18 cellular contexts compared by ENCODE assay signal in genomic region chr13:41467546-41467945, GRCh38. TPM values are rescaled to one million over a fixed set of nuclear protein-coding genes. Genes with fewer than 3 reads are reported as not detected.
DNase-seq lines count a peak whose midpoint lies in the region; ATAC-seq and TF ChIP-seq lines count a peak whose summit lies in the region.
"Had no signal": no experiment of that assay in that cellular context is flagged by ENCODE, and none has a peak within 500 bp of the region (broad histone marks: within the 10 kb centered on the region; RNA-seq: fewer than 3 reads in every experiment).

No MANE protein-coding gene starts in this region.

- H3K9me3 ChIP-seq in endodermal cell (ENCODE audit: control insufficient read depth, low read length) = no peaks in the 10 kb centered on the region
- no peaks in the 10 kb centered on the region for H3K9me3 ChIP-seq in thoracic aorta
- H3K9me3 ChIP-seq: SK-N-SH had no signal

- peak; percentile 57 for TF ChIP-seq CTCF in endodermal cell (conservative IDR thresholded peaks at IDR 0.05)
- no peak for TF ChIP-seq CTCF in thoracic aorta (IDR thresholded peaks at IDR 0.05)

- H3K4me3 ChIP-seq in endodermal cell (ENCODE audit: low read length) (no peak overlapping the region), thoracic aorta (peak overlapping the region; percentile 26)
- H3K4me3 ChIP-seq: coronary artery had no signal

- no peak overlapping the region for H3K9ac ChIP-seq in endodermal cell (ENCODE audit: extremely low read depth, low read length, poor library complexity, severe bottlenecking)
- H3K9ac ChIP-seq: SK-N-SH had no signal

- 27 to 67% methylated on average over 1 to 2 of the region's 2 CpGs for WGBS in endodermal cell (ENCODE audit: insufficient coverage in 1 of 2, insufficient read length in 1 of 2), 2 experiments

- no peak overlapping the region for H3K4me3 Mint-ChIP-seq in activated T-cell treated with anti-CD3 and anti-CD28 coated beads, Interleukin-2, amount 50 U/mL, for 24 hours
- no peak overlapping the region for H3K4me3 Mint-ChIP-seq in endodermal cell
- H3K4me3 Mint-ChIP-seq: memory B cell had no signal

- peaks cover 85% of the 10 kb centered on the region for H3K4me1 Mint-ChIP-seq in activated T-cell treated with anti-CD3 and anti-CD28 coated beads, Interleukin-2, amount 50 U/mL, for 24 hours (ENCODE audit: low read depth)
- no peaks in the 10 kb centered on the region for H3K4me1 Mint-ChIP-seq in endodermal cell

- no peak for ATAC-seq in thoracic aorta (ENCODE audit: insufficient number of reproducible peaks, low FRiP score, low read depth)
- no peak for ATAC-seq in HG03460 (IDR thresholded peaks at IDR 0.05; ENCODE audit: unreplicated experiment)
- ATAC-seq: esophagus mucosa, HCT116 had no signal

- peak overlapping the region; percentile 53 for H3K27ac Mint-ChIP-seq in activated T-cell treated with anti-CD3 and anti-CD28 coated beads, Interleukin-2, amount 50 U/mL, for 24 hours
- no peak overlapping the region for H3K27ac Mint-ChIP-seq in endodermal cell

- H3K36me3 Mint-ChIP-seq in activated T-cell treated with anti-CD3 and anti-CD28 coated beads, Interleukin-2, amount 50 U/mL, for 24 hours (ENCODE audit: low read depth) = peaks cover 91% of the 10 kb centered on the region
- H3K36me3 Mint-ChIP-seq in endodermal cell (ENCODE audit: low read depth) = peaks cover 11% of the 10 kb centered on the region
- H3K36me3 Mint-ChIP-seq: memory B cell had no signal

- peaks cover 5% of the 10 kb centered on the region for H3K27me3 ChIP-seq in endodermal cell (ENCODE audit: control insufficient read depth, insufficient read depth, low read length, poor library complexity, severe bottlenecking)
- H3K27me3 ChIP-seq in thoracic aorta (replicated peaks; ENCODE audit: insufficient read depth) = no peaks in the 10 kb centered on the region

- H3K4me1 ChIP-seq in endodermal cell (ENCODE audit: control insufficient read depth, insufficient read depth, low read length) (no peaks in the 10 kb centered on the region), thoracic aorta (ENCODE audit: control insufficient read depth in 1 of 2, low read depth in 2 of 2) (peaks cover 20 to 57% of the 10 kb centered on the region in 2 donors)

- no peaks in the 10 kb centered on the region for H3K9me3 Mint-ChIP-seq in activated T-cell treated with anti-CD3 and anti-CD28 coated beads, Interleukin-2, amount 50 U/mL, for 24 hours
- H3K9me3 Mint-ChIP-seq in endodermal cell = no peaks in the 10 kb centered on the region
- H3K9me3 Mint-ChIP-seq: activated T-helper 1 cell treated with anti-CD3 and anti-CD28 coated beads, Interleukin-12 subunit alpha, Interleukin-12 subunit beta, Interleukin-2, Interleukin-4 antibody, amounts not matched to agents 30 ng/mL and 10 ng/mL and 1 ng/mL, durations not matched to agents 14 hours and 24 hours and 36 hours; memory B cell had no signal

- H3K36me3 ChIP-seq in endodermal cell (ENCODE audit: control insufficient read depth, insufficient read depth, low read length) = no peaks in the 10 kb centered on the region
- peaks cover 24% of the 10 kb centered on the region for H3K36me3 ChIP-seq in thoracic aorta

- DNase-seq in activated T-cell treated with anti-CD3 and anti-CD28 coated beads, Interleukin-2, amount 50 U/mL, for 24 hours = no peak
- DNase-seq in activated T-cell treated with anti-CD3 and anti-CD28 coated beads, Interleukin-2, amount 50 U/mL, for 48 hours = no peak
- DNase-seq in NCI-H69 (lab: John Stamatoyannopoulos, UW) = peak; percentile 10
- DNase-seq in endodermal cell = no peak
- DNase-seq in thoracic aorta (ENCODE audit: low spot score) = no peak
- no peak for DNase-seq in stimulated activated CD4-positive, alpha-beta T cell treated with anti-CD3 and anti-CD28 coated beads, Interleukin-12 subunit alpha, Interleukin-12 subunit beta, amount 100 ng/mL, for 4 hours
- DNase-seq in RKO (ENCODE audit: low spot score) = no peak
- DNase-seq: activated CD4-positive, alpha-beta T cell treated with anti-CD3 and anti-CD28 coated beads, Interleukin-2, amount 50 U/mL, for 4 hours; COR-L47; SK-N-SH; stimulated activated naive CD4-positive, alpha-beta T cell treated with Interleukin-2 at 50 U/mL for 16 hours had no signal

- no peaks in the 10 kb centered on the region for H3K27me3 Mint-ChIP-seq in activated T-cell treated with anti-CD3 and anti-CD28 coated beads, Interleukin-2, amount 50 U/mL, for 24 hours
- peaks cover 5% of the 10 kb centered on the region for H3K27me3 Mint-ChIP-seq in endodermal cell (ENCODE audit: insufficient read depth)
- H3K27me3 Mint-ChIP-seq: memory B cell had no signal

- no peak overlapping the region for H3K27ac ChIP-seq in endodermal cell (ENCODE audit: low read depth, low read length)
- peak overlapping the region; percentile 59 to 68 for H3K27ac ChIP-seq in thoracic aorta

RNA-seq across cellular contexts. Expression of gene RGCC, which starts 10.2 kb away (rescaled TPM):
- total RNA-seq in endodermal cell (1 to 10 TPM; 5.4 TPM), thoracic aorta (100 to 1,000 TPM in 1 of 2 donors, 10 to 100 TPM in 1; 93.3 to 134 TPM)
- polyA plus RNA-seq in endodermal cell (2013, experiment 1 of 2) = 14.1 TPM
- 13.2 TPM for polyA plus RNA-seq in endodermal cell (2013, experiment 2 of 2)
- polyA plus RNA-seq: neural cell had no signal

Comparison
In these comparisons a context has a peak if more than half of its experiments do, and no peak if none do; other contexts are left out.
1. RNA of gene RGCC, which starts 10.2 kb away (total RNA-seq): 93.3 to 134 TPM in thoracic aorta; 5.4 TPM in endodermal cell; every median in the first group is over 10 times any median in the second.